In the genomic region with DNA sequence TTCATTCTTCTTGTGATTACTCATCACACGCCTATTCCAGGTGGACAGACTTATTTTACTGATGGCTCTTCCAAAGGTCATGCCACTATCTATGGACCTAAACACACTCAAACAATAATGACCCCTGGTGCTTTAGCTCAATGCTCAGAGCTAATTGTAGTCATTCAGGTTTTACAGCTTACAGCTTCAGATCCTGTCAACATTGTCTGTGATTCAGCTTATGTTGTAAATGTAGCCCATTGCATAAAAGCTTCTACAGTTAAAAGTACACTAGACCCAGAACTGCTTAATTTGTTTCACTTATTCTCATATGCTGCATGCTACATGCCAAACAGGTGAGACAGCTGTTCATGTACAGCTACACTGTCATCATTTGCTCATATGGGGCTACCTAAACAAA, we compare ENCODE assay signal across 27 cellular contexts. TPM values are rescaled to one million over a fixed set of nuclear protein-coding genes. Genes with fewer than 3 reads are reported as not detected.
DNase-seq lines count a peak whose midpoint lies in the region; ATAC-seq and TF ChIP-seq lines count a peak whose summit lies in the region.
"Had no signal": no experiment of that assay in that cellular context is flagged by ENCODE, and none has a peak within 500 bp of the region (broad histone marks: within the 10 kb centered on the region; RNA-seq: fewer than 3 reads in every experiment).

No MANE protein-coding gene starts in this region.

- ATAC-seq in GM21619 (IDR thresholded peaks at IDR 0.05; ENCODE audit: unreplicated experiment), result no peak
- ATAC-seq: activated CD4-positive, alpha-beta T cell treated with anti-CD3 and anti-CD28 coated beads for 36 hours; activated T-cell treated with anti-CD3 and anti-CD28 coated beads, Interleukin-2, amount 50 U/mL, for 4 hours; T-cell had no signal

- TF ChIP-seq CTCF in colonic mucosa (IDR thresholded peaks at IDR 0.05), result no peak

- H3K14ac ChIP-seq in trophoblast cell (ENCODE audit: low read length), result no peak overlapping the region

- no peak overlapping the region for H2BK5ac ChIP-seq in trophoblast cell (ENCODE audit: low read depth, low read length, poor library complexity)

- H3K18ac ChIP-seq in trophoblast cell (ENCODE audit: low read length), result no peak overlapping the region

- WGBS in trophoblast cell (ENCODE audit: extremely low coverage, insufficient coverage, insufficient read length), result no CpG with 5 or more reads among the region's 1 CpG

- H3K27ac ChIP-seq in colonic mucosa, result peak overlapping the region; percentile 42
- H3K27ac ChIP-seq in trophoblast cell (ENCODE audit: low read depth, low read length), result peak overlapping the region; percentile 96
- H3K27ac ChIP-seq: neural progenitor cell, SJCRH30, skin epidermis, thoracic aorta had no signal

- H4K8ac ChIP-seq in trophoblast cell (ENCODE audit: low read depth, low read length), result no peak overlapping the region

- H3K4ac ChIP-seq in trophoblast cell (ENCODE audit: low read depth, low read length), result no peak overlapping the region

- H2AK5ac ChIP-seq in trophoblast cell (ENCODE audit: low read length), result no peak overlapping the region

- H3K4me2 ChIP-seq in trophoblast cell (ENCODE audit: low read length), result peak overlapping the region; percentile 26
- H3K4me2 ChIP-seq: neural progenitor cell had no signal

- no peak overlapping the region for H2AFZ ChIP-seq in trophoblast cell (ENCODE audit: insufficient read depth, low read length, poor library complexity)
- H2AFZ ChIP-seq: neural progenitor cell had no signal

- H3K4me3 ChIP-seq in colonic mucosa (no peak overlapping the region), trophoblast cell (ENCODE audit: low read depth, low read length) (no peak overlapping the region)
- H3K4me3 ChIP-seq: neural progenitor cell, SJCRH30, skin epidermis, thoracic aorta had no signal

- peaks cover 79% of the 10 kb centered on the region for H3K79me1 ChIP-seq in trophoblast cell (ENCODE audit: low read length)

- H3K4me1 ChIP-seq in colonic mucosa (peaks cover 10% of the 10 kb centered on the region), trophoblast cell (ENCODE audit: control insufficient read depth in 1 of 2, insufficient read depth in 2 of 2, low read length in 2 of 2) (peaks cover 44 to 67% of the 10 kb centered on the region in 2 experiments)
- H3K4me1 ChIP-seq: SJCRH30 had no signal

- no peak overlapping the region for H3K23ac ChIP-seq in trophoblast cell (ENCODE audit: low read length)

- H2BK120ac ChIP-seq in trophoblast cell (ENCODE audit: insufficient read depth, low read length, poor library complexity), result no peak overlapping the region

- H3K9me3 ChIP-seq in colonic mucosa (no peaks in the 10 kb centered on the region), trophoblast cell (ENCODE audit: insufficient read depth, low read depth, low read length) (no peaks in the 10 kb centered on the region)
- H3K9me3 ChIP-seq: SJCRH30, thoracic aorta had no signal

- peaks cover 12% of the 10 kb centered on the region for H3K79me2 ChIP-seq in trophoblast cell (ENCODE audit: control insufficient read depth, insufficient read depth, low read length, poor library complexity)

- H3K27me3 ChIP-seq in colonic mucosa, result no peaks in the 10 kb centered on the region
- H3K27me3 ChIP-seq in trophoblast cell (ENCODE audit: insufficient read depth, low read length), result no peaks in the 10 kb centered on the region
- H3K27me3 ChIP-seq: neural progenitor cell, SJCRH30 had no signal

- intact Hi-C loops in colonic mucosa (cut with DNase I), result no loop called here

- H4K91ac ChIP-seq in trophoblast cell (ENCODE audit: low read depth, low read length), result no peak overlapping the region

- H2BK12ac ChIP-seq in trophoblast cell (ENCODE audit: low read length), result no peak overlapping the region

- H3K36me3 ChIP-seq in colonic mucosa (no peaks in the 10 kb centered on the region), trophoblast cell (ENCODE audit: control insufficient read depth in 1 of 2, insufficient read depth in 2 of 2, low read length in 2 of 2) (no peaks in the 10 kb centered on the region)
- H3K36me3 ChIP-seq: neural progenitor cell, SJCRH30, thoracic aorta had no signal

- H4K12ac ChIP-seq in trophoblast cell (ENCODE audit: low read depth, low read length), result no peak overlapping the region

- H3K9ac ChIP-seq in colonic mucosa (ENCODE audit: low read depth in 2 of 2, low read length in 2 of 2), result no peak overlapping the region
- no peak overlapping the region for H3K9ac ChIP-seq in trophoblast cell (ENCODE audit: low read length)
- H3K9ac ChIP-seq: neural progenitor cell had no signal

- DNase-seq in EH (ENCODE audit: low read depth) (peak; percentile 44), LoVo (ENCODE audit: low spot score) (peak; percentile 8), colonic mucosa (peak; percentile 24), trophoblast cell (peak; percentile 36 to 92), mucosa of gallbladder (ENCODE audit: low spot score) (no peak), nucleus accumbens (lab: John Stamatoyannopoulos, UW) (no peak)
- DNase-seq in activated CD4-positive, CD25-positive, alpha-beta regulatory T cell (lab: John Stamatoyannopoulos, UW), result no peak
- DNase-seq: activated CD4-positive, alpha-beta T cell treated with anti-CD3 and anti-CD28 coated beads for 36 hours; activated CD8-positive, alpha-beta memory T cell treated with anti-CD3 and anti-CD28 coated beads for 24 hours; activated naive CD4-positive, alpha-beta T cell; activated T-cell treated with anti-CD3 and anti-CD28 coated beads, Interleukin-2, amount 50 U/mL, for 4 hours; amniotic stem cell; CD4-positive, alpha-beta memory T cell; dermis blood vessel endothelial cell; DMS79; hippocampal formation; NCI-H1105 treated with DMSO at 0.1 percent for 48 hours; NCI-H2107; NCI-H82; OCI-M1; SJCRH30; stimulated activated naive CD4-positive, alpha-beta T cell; T-cell had no signal

RNA-seq across cellular contexts. Expression of a gene that starts 49.2 kb away (rescaled TPM):
- total RNA-seq in colonic mucosa (10 to 100 TPM; 12.4 to 16.4 TPM), mucosa of gallbladder (11.3 TPM)
- 30.7 and 31.4 TPM in 2 replicates for polyA plus RNA-seq in trophoblast cell (2013)

RNA-seq across cellular contexts. Expression of a gene that starts 49.5 kb away (rescaled TPM):
- total RNA-seq in colonic mucosa, result 10 to 100 TPM; 14.7 to 23.3 TPM
- polyA plus RNA-seq in trophoblast cell (2013), result 26.3 and 26.6 TPM in 2 replicates
- 33.3 TPM for total RNA-seq in mucosa of gallbladder

Comparison
In these comparisons a context has a peak if more than half of its experiments do, and no peak if none do; other contexts are left out.
1. DNase-seq: peak in EH (single experiment), LoVo (single experiment), colonic mucosa (single experiment) and trophoblast cell (2 of 2); none in mucosa of gallbladder (single experiment), nucleus accumbens (0 of 56) and activated CD4-positive, CD25-positive, alpha-beta regulatory T cell (0 of 4).